Comparison of ENCODE assay signal across 9 cellular contexts in the genomic region with DNA sequence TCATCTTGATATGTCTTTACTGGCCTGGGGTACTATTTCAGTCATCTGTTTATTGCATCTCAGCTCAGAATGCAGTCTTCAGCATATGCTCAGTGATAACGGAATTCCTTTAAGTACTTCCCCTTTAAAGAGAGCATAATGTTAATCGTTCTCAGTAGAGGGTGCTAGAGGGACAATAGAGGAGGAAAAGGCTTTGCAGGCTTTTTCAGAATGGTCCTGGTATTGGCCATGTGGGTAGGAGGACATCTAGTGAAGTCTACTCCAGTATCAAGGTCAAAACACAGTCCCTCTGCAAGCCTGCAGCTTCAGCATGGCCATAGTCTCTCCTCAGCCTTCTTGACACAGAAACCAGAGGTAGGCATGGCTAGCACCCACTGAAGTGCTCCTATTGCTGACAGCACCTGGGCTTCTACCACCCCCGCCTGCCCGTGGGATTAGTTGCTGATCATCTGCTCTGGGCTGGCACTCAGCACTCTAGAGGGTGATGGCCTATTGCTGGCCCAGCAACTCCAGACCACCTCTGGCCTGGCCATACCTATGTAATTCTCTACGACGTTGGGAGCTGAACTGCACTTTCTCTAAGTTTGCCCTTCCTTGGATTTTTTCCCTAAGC.
DNase-seq lines count a peak whose midpoint lies in the region; ATAC-seq and TF ChIP-seq lines count a peak whose summit lies in the region.
"Had no signal": no experiment of that assay in that cellular context is flagged by ENCODE, and none has a peak within 500 bp of the region (broad histone marks: within the 10 kb centered on the region; RNA-seq: fewer than 3 reads in every experiment).

No MANE protein-coding gene starts in this region.

- H4K20me1 ChIP-seq in OCI-LY7 (ENCODE audit: insufficient read depth, low read length): no peaks in the 10 kb centered on the region

- CTCF ChIA-PET in GM10248 (lab: Yijun Ruan, JAX): interaction anchor here (0.8 to 2.6 kb wide), 6 partner anchors 9 to 653 kb away, joined by 3 to 8 read pairs (median 5); no protein-coding TSS in a partner anchor
- CTCF ChIA-PET in OCI-LY7 (lab: Charles Lee; ENCODE audit: unreplicated experiment): no interaction called here

- no peak overlapping the region for H3K4me3 ChIP-seq in OCI-LY7 (ENCODE audit: low read depth, low read length, poor library complexity, severe bottlenecking)

- BruUV-seq in OCI-LY7 (replicated peaks; lab: Mats Ljungman, UMichigan): no TSS peak

- H2AFZ ChIP-seq in OCI-LY7 (ENCODE audit: low read length): no peak overlapping the region

- DNase-seq in GM10248 (ENCODE audit: extremely low spot score): no peak
- DNase-seq in OCI-LY7 (ENCODE audit: low spot score): peak; percentile 51
- peak; percentile 71 for DNase-seq in medulla oblongata (ENCODE audit: extremely low spot score)
- DNase-seq in activated CD4-positive, alpha-beta T cell treated with anti-CD3 and anti-CD28 coated beads for 4 hours: no peak
- DNase-seq in Right ventricle myocardium superior: no peak
- DNase-seq in DMS79 (lab: John Stamatoyannopoulos, UW): no peak
- DNase-seq: cerebellar nuclear complex, glutamatergic neuron had no signal

- TF ChIP-seq CTCF in GM10248 (IDR thresholded peaks at IDR 0.05; ENCODE audit: control extremely low read depth, extremely low read depth, low read depth, missing control alignments) (peak; percentile 21), OCI-LY7 (conservative IDR thresholded peaks at IDR 0.05; ENCODE audit: low read length) (peak; percentile 70)

- no peak overlapping the region for H3K27ac ChIP-seq in OCI-LY7 (ENCODE audit: low read depth, low read length, poor library complexity, severe bottlenecking)

- POLR2A ChIA-PET in GM10248 (lab: Yijun Ruan, JAX): no interaction called here
- POLR2A ChIA-PET in OCI-LY7 (lab: Charles Lee): interaction anchor here (0.6 to 1.2 kb wide), 3 partner anchors 25 to 295 kb away, joined by 3 read pairs; no protein-coding TSS in a partner anchor

- no peaks in the 10 kb centered on the region for H3K9me2 ChIP-seq in OCI-LY7 (ENCODE audit: insufficient read depth, low read length)

- H3K36me3 ChIP-seq in OCI-LY7 (ENCODE audit: insufficient read depth, low read length): no peaks in the 10 kb centered on the region

- intact Hi-C loops in OCI-LY7 (cut with micrococcal nuclease; ENCODE audit: unreplicated experiment): no loop called here
- intact Hi-C loops in Right ventricle myocardium superior (cut with DNase I): no loop called here

- no peaks in the 10 kb centered on the region for H3K79me2 ChIP-seq in OCI-LY7 (ENCODE audit: insufficient read depth, low read depth, low read length)

- no peaks in the 10 kb centered on the region for H3K4me1 ChIP-seq in OCI-LY7 (ENCODE audit: insufficient read depth, low read length, poor library complexity, severe bottlenecking)

- no peaks in the 10 kb centered on the region for H3K9me3 ChIP-seq in OCI-LY7 (ENCODE audit: low read length)

- no peak overlapping the region for H3K4me2 ChIP-seq in OCI-LY7 (ENCODE audit: low read length)

- peak; percentile 64 for ATAC-seq in GM21526 (IDR thresholded peaks at IDR 0.05; ENCODE audit: low FRiP score, unreplicated experiment)
- no peak for ATAC-seq in Right ventricle myocardium superior (ENCODE audit: poor library complexity)

Comparison
In these comparisons a context has a peak if more than half of its experiments do, and no peak if none do; other contexts are left out.
1. DNase-seq: peak in OCI-LY7 (single experiment) and medulla oblongata (single experiment); none in GM10248 (single experiment), activated CD4-positive, alpha-beta T cell treated with anti-CD3 and anti-CD28 coated beads for 4 hours (0 of 2), Right ventricle myocardium superior (single experiment) and DMS79 (single experiment).